ENCODE assay signal across 6 cellular contexts in genomic region chr3:74899796-74900516, GRCh38.
DNase-seq lines count a peak whose midpoint lies in the region; ATAC-seq, FAIRE-seq and TF ChIP-seq lines count a peak whose summit lies in the region.
"Not testable (repeated sequence)": the region's sequence is repeated elsewhere in the genome, so short reads cannot be mapped to it uniquely, and the experiment has no call there.

No MANE protein-coding gene starts in this region.

- not testable (repeated sequence) for TF ChIP-seq POLR2A in H1 (IDR thresholded peaks at IDR 0.05; ENCODE audit: control extremely low read depth in 1 of 2, low read depth in 2 of 2, low read length in 2 of 2); HepG2 (IDR thresholded peaks at IDR 0.05; ENCODE audit: insufficient read depth in 1 of 2, low read depth in 2 of 2, low read length in 2 of 2)

- not testable (repeated sequence) for BruUV-seq in HepG2 (replicated peaks; lab: Mats Ljungman, UMichigan)

- not testable (repeated sequence) for H2AFZ ChIP-seq in H1 (ENCODE audit: low read length); HepG2 (ENCODE audit: low read length)

- not testable (repeated sequence) for H3K23me2 ChIP-seq in H1 (ENCODE audit: low read depth, low read length)

- not testable (repeated sequence) for H3K4ac ChIP-seq in H1 (replicated peaks; ENCODE audit: insufficient read length, low read depth, low read length)

- intact Hi-C loops in HepG2 (cut with micrococcal nuclease; ENCODE audit: unreplicated experiment); upper lobe of right lung (cut with DNase I): not testable (repeated sequence)

- H2AK5ac ChIP-seq in H1 (ENCODE audit: low read depth, low read length): not testable (repeated sequence)

- H2BK20ac ChIP-seq in H1 (ENCODE audit: low read length): not testable (repeated sequence)

- not testable (repeated sequence) for H2BK15ac ChIP-seq in H1 (ENCODE audit: low read length)

- H4K20me1 ChIP-seq in H1 (replicated peaks in 1 of 2; ENCODE audit: control insufficient read depth in 1 of 2, insufficient read depth in 2 of 2, low read length in 2 of 2); HepG2 (ENCODE audit: insufficient read depth, low read length): not testable (repeated sequence)

- H3K4me1 ChIP-seq in H1 (replicated peaks in 1 of 4; ENCODE audit: control insufficient read depth in 3 of 4, insufficient read depth in 4 of 4, low read length in 3 of 4); HepG2 (ENCODE audit: insufficient read depth, low read length); upper lobe of right lung: not testable (repeated sequence)

- H4K5ac ChIP-seq in H1 (ENCODE audit: insufficient read length, low read depth, low read length): not testable (repeated sequence)

- H3K27me3 ChIP-seq in H1 (replicated peaks in 1 of 4; ENCODE audit: control insufficient read depth in 3 of 4, extremely low read depth in 1 of 4, insufficient read depth in 3 of 4, low read length in 3 of 4); HepG2 (ENCODE audit: control insufficient read depth in 1 of 2, insufficient read depth in 2 of 2, low read length in 2 of 2); upper lobe of right lung: not testable (repeated sequence)

- POLR2A ChIA-PET in H1 (lab: Charles Lee; ENCODE audit: partially characterized antibody); HepG2 (lab: Yijun Ruan, JAX): not testable (repeated sequence)

- DNase-seq in NCI-H2029 (lab: John Stamatoyannopoulos, UW) (peak; percentile 2), NCI-H2227 (lab: John Stamatoyannopoulos, UW; ENCODE audit: unreplicated experiment) (peak; percentile 14), upper lobe of right lung (peak; percentile 47)
- not testable (repeated sequence) for DNase-seq in H1 (ENCODE audit: low read depth in 1 of 2, low spot score in 2 of 2); HepG2 (ENCODE audit: low spot score)

- H3K9me3 ChIP-seq in H1 (ENCODE audit: insufficient read depth in 2 of 2, low read depth in 1 of 2, low read length in 1 of 2); HepG2 (ENCODE audit: low read length); upper lobe of right lung: not testable (repeated sequence)

- not testable (repeated sequence) for H4K91ac ChIP-seq in H1 (replicated peaks; ENCODE audit: insufficient read length, low read length)

- TF ChIP-seq EP300 in H1 (IDR thresholded peaks at IDR 0.05; ENCODE audit: borderline replicate concordance in 1 of 2, low read depth in 2 of 2, low read length in 2 of 2); HepG2 (IDR thresholded peaks at IDR 0.05; ENCODE audit: low read depth in 2 of 2, low read length in 2 of 2); HepG2 (CRISPR knock-in tag; IDR thresholded peaks at IDR 0.05; ENCODE audit: borderline replicate concordance): not testable (repeated sequence)

- TF ChIP-seq CTCF in 22Rv1 (IDR thresholded peaks at IDR 0.05); H1 (IDR thresholded peaks at IDR 0.05; ENCODE audit: control extremely low read depth in 1 of 3, insufficient read depth in 1 of 3, low read depth in 1 of 3, low read length in 3 of 3); HepG2 (CRISPR knock-in tag; IDR thresholded peaks at IDR 0.05); upper lobe of right lung (IDR thresholded peaks at IDR 0.05): not testable (repeated sequence)

- H4K8ac ChIP-seq in H1 (ENCODE audit: extremely low read depth, insufficient read depth, low read length): 0 out of 2 replicates have a peak overlapping the region, but pooled peaks have one; percentile 51

- not testable (repeated sequence) for H2BK12ac ChIP-seq in H1 (ENCODE audit: low read depth, low read length)

- CTCF ChIA-PET in H1 (lab: Charles Lee; ENCODE audit: partially characterized antibody): interaction anchor here (1.0 to 1.1 kb wide), 3 partner anchors 9 to 70 kb away, joined by 3 to 4 read pairs (median 3); no protein-coding TSS in a partner anchor
- CTCF ChIA-PET in HepG2 (lab: Yijun Ruan, JAX; ENCODE audit: low intra/inter-chr PET ratio, low total read pairs): not testable (repeated sequence)

- H3K18ac ChIP-seq in H1 (ENCODE audit: extremely low read depth, low read length): not testable (repeated sequence)

- not testable (repeated sequence) for H3K9ac ChIP-seq in H1 (replicated peaks in 1 of 4; ENCODE audit: extremely low read depth in 1 of 4, low read depth in 3 of 4, low read length in 3 of 4); HepG2 (ENCODE audit: insufficient read depth, low read depth, low read length)

- not testable (repeated sequence) for H3K56ac ChIP-seq in H1 (replicated peaks; ENCODE audit: insufficient read length, low read depth, low read length)

- in situ Hi-C loops in HepG2 (cut with HindIII; ENCODE audit: extremely low pct_ligation_motif_present, low pct_unique_long_range_greater_than_20kb): not testable (repeated sequence)

- not testable (repeated sequence) for H3K4me2 ChIP-seq in H1 (ENCODE audit: insufficient read depth in 1 of 2, low read depth in 2 of 2, low read length in 2 of 2)
- peak overlapping the region; percentile 23; the same call in 1 of the 2 replicates for H3K4me2 ChIP-seq in HepG2 (ENCODE audit: low read depth, low read length)

- peak overlapping the region; percentile 44 for H3K27ac ChIP-seq in 22Rv1
- H3K27ac ChIP-seq in H1 (ENCODE audit: low read depth, low read length); HepG2 (ENCODE audit: extremely low read length, insufficient read depth, low read length); upper lobe of right lung: not testable (repeated sequence)

- ATAC-seq in HepG2, upper lobe of right lung: not testable (repeated sequence)

- FAIRE-seq in H1 (lab: Jason Lieb, UNC); HepG2 (lab: Jason Lieb, UNC): not testable (repeated sequence)

- H3K79me2 ChIP-seq in H1 (ENCODE audit: control insufficient read depth in 1 of 2, insufficient read depth in 2 of 2, low read length in 2 of 2); HepG2 (ENCODE audit: insufficient read depth, low read length): not testable (repeated sequence)

- not testable (repeated sequence) for TF ChIP-seq RAD21 in H1 (IDR thresholded peaks at IDR 0.05 in 1 of 2, conservative IDR thresholded peaks at IDR 0.05 in 1 of 2; ENCODE audit: low read depth in 2 of 2, low read length in 2 of 2); HepG2 (CRISPR knock-in tag; IDR thresholded peaks at IDR 0.05)

- H3K14ac ChIP-seq in H1 (ENCODE audit: insufficient read length): not testable (repeated sequence)

- H3K36me3 ChIP-seq in H1 (ENCODE audit: control insufficient read depth in 2 of 4, insufficient read depth in 4 of 4, low read length in 3 of 4); HepG2 (replicated peaks in 1 of 2; ENCODE audit: control insufficient read depth in 1 of 2, insufficient read depth in 2 of 2, low read length in 2 of 2); upper lobe of right lung: not testable (repeated sequence)

- not testable (repeated sequence) for H3K23ac ChIP-seq in H1 (ENCODE audit: insufficient read length)

- not testable (repeated sequence) for H3K79me1 ChIP-seq in H1 (ENCODE audit: low read depth, low read length)

- not testable (repeated sequence) for H2BK5ac ChIP-seq in H1 (ENCODE audit: low read depth, low read length)

- H3K4me3 ChIP-seq in H1 (ENCODE audit: extremely low read depth in 1 of 4, insufficient read depth in 2 of 4, low read depth in 3 of 4, low read length in 4 of 4); HepG2 (replicated peaks in 1 of 3; ENCODE audit: insufficient read depth in 1 of 3, low read depth in 2 of 3, low read length in 3 of 3); upper lobe of right lung: not testable (repeated sequence)

- H2BK120ac ChIP-seq in H1 (replicated peaks; ENCODE audit: low read depth, low read length): not testable (repeated sequence)

- WGBS in H1 (ENCODE audit: extremely low coverage in 1 of 2, insufficient coverage in 1 of 2, insufficient read length in 1 of 2, insufficient replicate concordance in 2 of 2, low coverage in 1 of 2, low lambda C conversion rate in 2 of 2, missing lambda C conversion rate in 1 of 2), 2 experiments: 99% methylated on average over 29 of the region's 45 CpGs; no CpG with 5 or more reads in 1 of the 2 experiments
- WGBS in HepG2 (ENCODE audit: low lambda C conversion rate): 3% methylated on average over 6 of the region's 45 CpGs

TF ChIP-seq in HepG2, 621 proteins besides CTCF, POLR2A, EP300 and RAD21:
- peak; percentile 17; the same call in 1 of the 2 replicates for TF ChIP-seq ZNF687 (CRISPR knock-in tag; IDR thresholded peaks at IDR 0.05)
